21 cellular contexts compared by ENCODE assay signal in genomic region chr1:76234061-76234460, GRCh38.
"Had no signal": no experiment of that assay in that cellular context is flagged by ENCODE, and none has a peak within 500 bp of the region (broad histone marks: within the 10 kb centered on the region; RNA-seq: fewer than 3 reads in every experiment).

No MANE protein-coding gene starts in this region.

- H3K4me3 ChIP-seq: MG63 had no signal

- H3K27me3 ChIP-seq: MG63 had no signal

- H3K36me3 ChIP-seq: MG63 had no signal

- H3K9me3 ChIP-seq: MG63 had no signal

- H3K27ac ChIP-seq: RWPE1 had no signal

- ATAC-seq: Panc1, PC-3, SK-N-SH treated with all-trans-retinoic acid at 6 μM for 48 hours had no signal

- DNase-seq: KBM-7, MG63, NCI-H1092, NCI-H1105 treated with DMSO at 0.1 percent for 48 hours, NCI-H1417 treated with DMSO at 0.1 percent for 48 hours, NCI-H146, NCI-H1694 treated with DMSO at 0.1 percent for 48 hours, NCI-H1930, NCI-H2081, NCI-H2107, NCI-H226, NCI-H446, NCI-H510A, NCI-H524 treated with DMSO at 0.1 percent for 48 hours, NCI-H69, NCI-H774, PC-3, SHP77 had no signal
